9 cellular contexts compared by ENCODE assay signal in genomic region chr2:37020212-37020886, GRCh38. TPM values are rescaled to one million over a fixed set of nuclear protein-coding genes. Genes with fewer than 3 reads are reported as not detected.
A peak's percentile ranks its signal among the peaks of the same experiment; 100 is the strongest.
DNase-seq lines count a peak whose midpoint lies in the region; ATAC-seq and TF ChIP-seq lines count a peak whose summit lies in the region.
"Had no signal": no experiment of that assay in that cellular context is flagged by ENCODE, and none has a peak within 500 bp of the region (broad histone marks: within the 10 kb centered on the region; RNA-seq: fewer than 3 reads in every experiment).

No MANE protein-coding gene starts in this region.

- no peaks in the 10 kb centered on the region for H3K9me2 ChIP-seq in PC-3 (replicated peaks; ENCODE audit: low read length)

- H3K9me3 ChIP-seq in left ventricle myocardium inferior (replicated peaks) (no peaks in the 10 kb centered on the region), PC-3 (ENCODE audit: low read length) (no peaks in the 10 kb centered on the region)

- no peak for ATAC-seq in PC-3

- DNase-seq in AG09319 (ENCODE audit: extremely low read depth, low read depth): peak; percentile 55
- DNase-seq in amniotic epithelial cell (ENCODE audit: low read depth): peak; percentile 89
- DNase-seq in left ventricle myocardium inferior: peak; percentile 84
- DNase-seq in retinal pigment epithelial cell (ENCODE audit: low read depth): peak; percentile 79
- DNase-seq in mesenteric fat pad (ENCODE audit: low spot score): no peak
- DNase-seq in PC-3: no peak
- no peak for DNase-seq in cerebellum (ENCODE audit: low spot score)
- no peak for DNase-seq in NOMO-1 (lab: John Stamatoyannopoulos, UW; ENCODE audit: unreplicated experiment in 2 of 2)
- DNase-seq: CD4-positive, alpha-beta T cell had no signal

- H3K27ac ChIP-seq in left ventricle myocardium inferior (replicated peaks): peak overlapping the region; percentile 89
- H3K27ac ChIP-seq in PC-3 (ENCODE audit: low read length): no peak overlapping the region

- no peaks in the 10 kb centered on the region for H3F3A ChIP-seq in PC-3 (ENCODE audit: low read length, unreplicated experiment)

- H3K36me3 ChIP-seq in left ventricle myocardium inferior (peaks cover 81% of the 10 kb centered on the region), PC-3 (ENCODE audit: low read depth, low read length) (peaks cover 21% of the 10 kb centered on the region; the same call in 1 of the 2 replicates)

- POLR2A ChIA-PET in PC-3 (lab: Charles Lee; ENCODE audit: unreplicated experiment): interaction anchor here (0.5 kb wide), 1 partner anchor 150 kb away, joined by 4 read pairs; no protein-coding TSS in a partner anchor

- no peaks in the 10 kb centered on the region for H4K20me1 ChIP-seq in PC-3 (ENCODE audit: low read length)

- H3K27me3 ChIP-seq in left ventricle myocardium inferior (ENCODE audit: low read depth): no peaks in the 10 kb centered on the region
- H3K27me3 ChIP-seq in PC-3 (ENCODE audit: low read length): no peaks in the 10 kb centered on the region

- no peak for TF ChIP-seq CTCF in AG09319 (IDR thresholded peaks at IDR 0.05; ENCODE audit: low read depth, low read length)
- TF ChIP-seq CTCF in left ventricle myocardium inferior (IDR thresholded peaks at IDR 0.05; ENCODE audit: borderline replicate concordance): no peak
- TF ChIP-seq CTCF in retinal pigment epithelial cell (conservative IDR thresholded peaks at IDR 0.05; ENCODE audit: low read depth, low read length): no peak
- TF ChIP-seq CTCF in PC-3 (conservative IDR thresholded peaks at IDR 0.05; ENCODE audit: low read depth, low read length): no peak

- no peak overlapping the region for H2AFZ ChIP-seq in PC-3 (ENCODE audit: low read length)

- CTCF ChIA-PET in PC-3 (lab: Charles Lee): no interaction called here

- H3K4me2 ChIP-seq in PC-3 (ENCODE audit: low read length): no peak overlapping the region

- H3K4me1 ChIP-seq in left ventricle myocardium inferior: peaks cover 36% of the 10 kb centered on the region
- H3K4me1 ChIP-seq in PC-3 (ENCODE audit: insufficient read depth, low read length): no peaks in the 10 kb centered on the region

- H3K79me2 ChIP-seq in PC-3 (ENCODE audit: low read length): no peaks in the 10 kb centered on the region

- no peak overlapping the region for H3K9ac ChIP-seq in PC-3 (ENCODE audit: low read length)

- H3K4me3 ChIP-seq in left ventricle myocardium inferior (peak overlapping the region; percentile 48), retinal pigment epithelial cell (ENCODE audit: low read length) (no peak overlapping the region), PC-3 (ENCODE audit: low read length) (no peak overlapping the region)

- intact Hi-C loops in left ventricle myocardium inferior (cut with micrococcal nuclease) (no loop called here), PC-3 (cut with micrococcal nuclease) (no loop called here)

- no TSS peak for BruUV-seq in PC-3 (replicated peaks; lab: Mats Ljungman, UMichigan)

RNA-seq across cellular contexts. Expression of gene STRN, which starts 54.0 kb away (rescaled TPM):
- total RNA-seq in left ventricle myocardium inferior (55.2 TPM), mesenteric fat pad (26.2 TPM), PC-3 (2014; rRNA removed) (12.9 and 18.9 TPM in 2 replicates), cerebellum (26.3 TPM)

Comparison
In these comparisons a context has a peak if more than half of its experiments do, and no peak if none do; other contexts are left out.
1. DNase-seq: peak in AG09319 (single experiment), amniotic epithelial cell (single experiment), left ventricle myocardium inferior (single experiment) and retinal pigment epithelial cell (single experiment); none in mesenteric fat pad (single experiment), PC-3 (single experiment), cerebellum (single experiment) and NOMO-1 (0 of 2).